1 cellular context compared by ENCODE assay signal in the genomic region with DNA sequence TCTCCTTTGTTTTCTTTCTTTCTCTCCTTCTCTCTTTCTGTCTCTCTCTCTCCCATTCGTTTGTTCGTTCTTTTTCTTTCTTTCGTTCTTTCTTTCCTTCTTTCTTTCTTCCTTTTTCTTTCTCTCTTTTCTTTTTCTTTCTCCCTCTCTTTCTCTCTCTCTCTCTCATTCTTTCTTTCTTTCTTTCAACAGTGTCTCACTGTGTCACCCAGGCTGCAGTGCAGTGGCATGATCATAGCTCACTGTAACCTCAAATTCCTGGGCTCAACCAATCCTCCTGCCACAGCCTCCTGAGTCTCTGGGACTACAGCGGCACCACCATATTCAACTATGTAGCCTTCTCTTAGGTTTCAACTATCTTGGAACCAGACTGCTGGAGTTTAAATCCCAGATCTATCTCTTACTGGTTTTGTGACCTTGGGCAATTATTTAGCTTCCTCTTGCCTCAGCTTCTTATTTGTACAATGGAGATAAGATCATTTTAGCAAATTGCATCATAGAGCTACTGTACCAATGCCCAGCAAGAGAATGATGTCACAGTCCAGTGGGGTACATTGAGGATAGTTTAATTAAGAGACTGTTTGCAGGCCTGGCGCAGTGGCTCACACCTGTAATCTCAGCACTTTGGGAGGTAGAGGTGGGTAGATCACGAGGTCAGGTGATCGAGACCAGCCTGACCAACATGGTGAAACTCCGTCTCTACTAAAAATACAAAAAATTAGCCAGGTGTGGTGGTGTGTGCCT.
TF ChIP-seq lines count a peak whose summit lies in the region.

No MANE protein-coding gene starts in this region.

TF ChIP-seq in HepG2, 621 proteins besides CTCF, POLR2A, EP300 and RAD21 (continued from another document and continues in another):
- TF ChIP-seq HIC2 (CRISPR knock-in tag; IDR thresholded peaks at IDR 0.05; ENCODE audit: low read depth) (peak; percentile 36; the same call in 1 of the 2 replicates), BATF2 (CRISPR knock-in tag; IDR thresholded peaks at IDR 0.05) (no peak), RXRB (CRISPR knock-in tag; IDR thresholded peaks at IDR 0.05; ENCODE audit: borderline replicate concordance) (peak; percentile 50), ZNF180 (CRISPR knock-in tag; IDR thresholded peaks at IDR 0.05; ENCODE audit: borderline replicate concordance, low read depth) (no peak), SOX6 (IDR thresholded peaks at IDR 0.05) (no peak), SOX6 (CRISPR knock-in tag; IDR thresholded peaks at IDR 0.05) (peak; percentile 84), SMC3 (IDR thresholded peaks at IDR 0.05; ENCODE audit: low read length) (peak; percentile 20; the same call in 1 of the 2 replicates), NR2C2 (CRISPR knock-in tag; IDR thresholded peaks at IDR 0.05; ENCODE audit: borderline replicate concordance) (peak; percentile 68), ETV6 (CRISPR knock-in tag; conservative IDR thresholded peaks at IDR 0.05) (no peak), SIX1 (CRISPR knock-in tag; IDR thresholded peaks at IDR 0.05; ENCODE audit: borderline replicate concordance) (no peak), HNF4A (CRISPR knock-in tag; IDR thresholded peaks at IDR 0.05) (peak; percentile 54), DBP (CRISPR knock-in tag; IDR thresholded peaks at IDR 0.05; ENCODE audit: not compliant biosample characterization) (no peak), ZNF614 (CRISPR knock-in tag; IDR thresholded peaks at IDR 0.05; ENCODE audit: borderline replicate concordance) (0 out of 2 replicates have a peak, but pooled peaks have one; percentile 35), ETV5 (CRISPR knock-in tag; IDR thresholded peaks at IDR 0.05; ENCODE audit: borderline replicate concordance) (peak; percentile 23; the same call in 1 of the 2 replicates), RFX1 (IDR thresholded peaks at IDR 0.05) (no peak), ATF7-NPFF (CRISPR knock-in tag; IDR thresholded peaks at IDR 0.05; ENCODE audit: low read depth) (no peak), MIXL1 (CRISPR knock-in tag; IDR thresholded peaks at IDR 0.05) (peak; percentile 89), ZNF772 (CRISPR knock-in tag; IDR thresholded peaks at IDR 0.05) (no peak), ZNF781 (CRISPR knock-in tag; IDR thresholded peaks at IDR 0.05; ENCODE audit: borderline replicate concordance, not compliant biosample characterization) (no peak), MAZ (IDR thresholded peaks at IDR 0.05; ENCODE audit: borderline replicate concordance, low read depth, low read length) (no peak), MAZ (CRISPR knock-in tag; IDR thresholded peaks at IDR 0.05; ENCODE audit: low read depth) (peak; percentile 70; the same call in 1 of the 2 replicates), ELF1 (CRISPR knock-in tag; IDR thresholded peaks at IDR 0.05) (no peak), ZNF672 (CRISPR knock-in tag; IDR thresholded peaks at IDR 0.05) (no peak), GATA4 (IDR thresholded peaks at IDR 0.05; ENCODE audit: borderline replicate concordance, low read depth) (peak; percentile 65; the same call in 1 of the 2 replicates), RELA (CRISPR knock-in tag; IDR thresholded peaks at IDR 0.05) (no peak), YEATS2 (CRISPR knock-in tag; IDR thresholded peaks at IDR 0.05; ENCODE audit: borderline replicate concordance) (peak; percentile 52; the same call in 1 of the 2 replicates), NFYC (CRISPR knock-in tag; IDR thresholded peaks at IDR 0.05) (no peak), ZNF382 (CRISPR knock-in tag; IDR thresholded peaks at IDR 0.05; ENCODE audit: borderline replicate concordance) (no peak)
- TF ChIP-seq, protein P1, sequence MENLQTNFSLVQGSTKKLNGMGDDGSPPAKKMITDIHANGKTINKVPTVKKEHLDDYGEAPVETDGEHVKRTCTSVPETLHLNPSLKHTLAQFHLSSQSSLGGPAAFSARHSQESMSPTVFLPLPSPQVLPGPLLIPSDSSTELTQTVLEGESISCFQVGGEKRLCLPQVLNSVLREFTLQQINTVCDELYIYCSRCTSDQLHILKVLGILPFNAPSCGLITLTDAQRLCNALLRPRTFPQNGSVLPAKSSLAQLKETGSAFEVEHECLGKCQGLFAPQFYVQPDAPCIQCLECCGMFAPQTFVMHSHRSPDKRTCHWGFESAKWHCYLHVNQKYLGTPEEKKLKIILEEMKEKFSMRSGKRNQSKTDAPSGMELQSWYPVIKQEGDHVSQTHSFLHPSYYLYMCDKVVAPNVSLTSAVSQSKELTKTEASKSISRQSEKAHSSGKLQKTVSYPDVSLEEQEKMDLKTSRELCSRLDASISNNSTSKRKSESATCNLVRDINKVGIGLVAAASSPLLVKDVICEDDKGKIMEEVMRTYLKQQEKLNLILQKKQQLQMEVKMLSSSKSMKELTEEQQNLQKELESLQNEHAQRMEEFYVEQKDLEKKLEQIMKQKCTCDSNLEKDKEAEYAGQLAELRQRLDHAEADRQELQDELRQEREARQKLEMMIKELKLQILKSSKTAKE (CRISPR knock-in tag; IDR thresholded peaks at IDR 0.05; ENCODE audit: borderline replicate concordance) = no peak
- TF ChIP-seq, protein P2, sequence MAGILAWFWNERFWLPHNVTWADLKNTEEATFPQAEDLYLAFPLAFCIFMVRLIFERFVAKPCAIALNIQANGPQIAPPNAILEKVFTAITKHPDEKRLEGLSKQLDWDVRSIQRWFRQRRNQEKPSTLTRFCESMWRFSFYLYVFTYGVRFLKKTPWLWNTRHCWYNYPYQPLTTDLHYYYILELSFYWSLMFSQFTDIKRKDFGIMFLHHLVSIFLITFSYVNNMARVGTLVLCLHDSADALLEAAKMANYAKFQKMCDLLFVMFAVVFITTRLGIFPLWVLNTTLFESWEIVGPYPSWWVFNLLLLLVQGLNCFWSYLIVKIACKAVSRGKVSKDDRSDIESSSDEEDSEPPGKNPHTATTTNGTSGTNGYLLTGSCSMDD (CRISPR knock-in tag; IDR thresholded peaks at IDR 0.05) = no peak
- TF ChIP-seq, protein P3, sequence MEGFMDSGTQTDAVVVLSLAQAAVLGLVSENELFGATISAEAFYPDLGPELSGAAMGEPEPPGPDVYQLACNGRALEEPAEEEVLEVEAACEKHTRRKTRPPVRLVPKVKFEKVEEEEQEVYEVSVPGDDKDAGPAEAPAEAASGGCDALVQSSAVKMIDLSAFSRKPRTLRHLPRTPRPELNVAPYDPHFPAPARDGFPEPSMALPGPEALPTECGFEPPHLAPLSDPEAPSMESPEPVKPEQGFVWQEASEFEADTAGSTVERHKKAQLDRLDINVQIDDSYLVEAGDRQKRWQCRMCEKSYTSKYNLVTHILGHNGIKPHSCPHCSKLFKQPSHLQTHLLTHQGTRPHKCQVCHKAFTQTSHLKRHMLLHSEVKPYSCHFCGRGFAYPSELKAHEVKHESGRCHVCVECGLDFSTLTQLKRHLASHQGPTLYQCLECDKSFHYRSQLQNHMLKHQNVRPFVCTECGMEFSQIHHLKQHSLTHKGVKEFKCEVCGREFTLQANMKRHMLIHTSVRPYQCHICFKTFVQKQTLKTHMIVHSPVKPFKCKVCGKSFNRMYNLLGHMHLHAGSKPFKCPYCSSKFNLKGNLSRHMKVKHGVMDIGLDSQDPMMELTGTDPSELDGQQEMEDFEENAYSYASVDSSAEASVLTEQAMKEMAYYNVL (CRISPR knock-in tag; IDR thresholded peaks at IDR 0.05; ENCODE audit: borderline replicate concordance) = peak; percentile 87
- TF ChIP-seq, protein P4, sequence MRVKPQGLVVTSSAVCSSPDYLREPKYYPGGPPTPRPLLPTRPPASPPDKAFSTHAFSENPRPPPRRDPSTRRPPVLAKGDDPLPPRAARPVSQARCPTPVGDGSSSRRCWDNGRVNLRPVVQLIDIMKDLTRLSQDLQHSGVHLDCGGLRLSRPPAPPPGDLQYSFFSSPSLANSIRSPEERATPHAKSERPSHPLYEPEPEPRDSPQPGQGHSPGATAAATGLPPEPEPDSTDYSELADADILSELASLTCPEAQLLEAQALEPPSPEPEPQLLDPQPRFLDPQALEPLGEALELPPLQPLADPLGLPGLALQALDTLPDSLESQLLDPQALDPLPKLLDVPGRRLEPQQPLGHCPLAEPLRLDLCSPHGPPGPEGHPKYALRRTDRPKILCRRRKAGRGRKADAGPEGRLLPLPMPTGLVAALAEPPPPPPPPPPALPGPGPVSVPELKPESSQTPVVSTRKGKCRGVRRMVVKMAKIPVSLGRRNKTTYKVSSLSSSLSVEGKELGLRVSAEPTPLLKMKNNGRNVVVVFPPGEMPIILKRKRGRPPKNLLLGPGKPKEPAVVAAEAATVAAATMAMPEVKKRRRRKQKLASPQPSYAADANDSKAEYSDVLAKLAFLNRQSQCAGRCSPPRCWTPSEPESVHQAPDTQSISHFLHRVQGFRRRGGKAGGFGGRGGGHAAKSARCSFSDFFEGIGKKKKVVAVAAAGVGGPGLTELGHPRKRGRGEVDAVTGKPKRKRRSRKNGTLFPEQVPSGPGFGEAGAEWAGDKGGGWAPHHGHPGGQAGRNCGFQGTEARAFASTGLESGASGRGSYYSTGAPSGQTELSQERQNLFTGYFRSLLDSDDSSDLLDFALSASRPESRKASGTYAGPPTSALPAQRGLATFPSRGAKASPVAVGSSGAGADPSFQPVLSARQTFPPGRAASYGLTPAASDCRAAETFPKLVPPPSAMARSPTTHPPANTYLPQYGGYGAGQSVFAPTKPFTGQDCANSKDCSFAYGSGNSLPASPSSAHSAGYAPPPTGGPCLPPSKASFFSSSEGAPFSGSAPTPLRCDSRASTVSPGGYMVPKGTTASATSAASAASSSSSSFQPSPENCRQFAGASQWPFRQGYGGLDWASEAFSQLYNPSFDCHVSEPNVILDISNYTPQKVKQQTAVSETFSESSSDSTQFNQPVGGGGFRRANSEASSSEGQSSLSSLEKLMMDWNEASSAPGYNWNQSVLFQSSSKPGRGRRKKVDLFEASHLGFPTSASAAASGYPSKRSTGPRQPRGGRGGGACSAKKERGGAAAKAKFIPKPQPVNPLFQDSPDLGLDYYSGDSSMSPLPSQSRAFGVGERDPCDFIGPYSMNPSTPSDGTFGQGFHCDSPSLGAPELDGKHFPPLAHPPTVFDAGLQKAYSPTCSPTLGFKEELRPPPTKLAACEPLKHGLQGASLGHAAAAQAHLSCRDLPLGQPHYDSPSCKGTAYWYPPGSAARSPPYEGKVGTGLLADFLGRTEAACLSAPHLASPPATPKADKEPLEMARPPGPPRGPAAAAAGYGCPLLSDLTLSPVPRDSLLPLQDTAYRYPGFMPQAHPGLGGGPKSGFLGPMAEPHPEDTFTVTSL (CRISPR knock-in tag; IDR thresholded peaks at IDR 0.05; ENCODE audit: borderline replicate concordance) = peak; percentile 65; the same call in 1 of the 2 replicates
- TF ChIP-seq, protein P5, sequence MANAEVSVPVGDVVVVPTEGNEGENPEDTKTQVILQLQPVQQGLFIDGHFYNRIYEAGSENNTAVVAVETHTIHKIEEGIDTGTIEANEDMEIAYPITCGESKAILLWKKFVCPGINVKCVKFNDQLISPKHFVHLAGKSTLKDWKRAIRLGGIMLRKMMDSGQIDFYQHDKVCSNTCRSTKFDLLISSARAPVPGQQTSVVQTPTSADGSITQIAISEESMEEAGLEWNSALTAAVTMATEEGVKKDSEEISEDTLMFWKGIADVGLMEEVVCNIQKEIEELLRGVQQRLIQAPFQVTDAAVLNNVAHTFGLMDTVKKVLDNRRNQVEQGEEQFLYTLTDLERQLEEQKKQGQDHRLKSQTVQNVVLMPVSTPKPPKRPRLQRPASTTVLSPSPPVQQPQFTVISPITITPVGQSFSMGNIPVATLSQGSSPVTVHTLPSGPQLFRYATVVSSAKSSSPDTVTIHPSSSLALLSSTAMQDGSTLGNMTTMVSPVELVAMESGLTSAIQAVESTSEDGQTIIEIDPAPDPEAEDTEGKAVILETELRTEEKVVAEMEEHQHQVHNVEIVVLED (CRISPR knock-in tag; IDR thresholded peaks at IDR 0.05; ENCODE audit: borderline replicate concordance) = no peak
